In genomic region chr3:3745693-3746092, GRCh38 we compare ENCODE assay signal across 22 cellular contexts.
"Had no signal": no experiment of that assay in that cellular context is flagged by ENCODE, and none has a peak within 500 bp of the region (broad histone marks: within the 10 kb centered on the region; RNA-seq: fewer than 3 reads in every experiment).

No MANE protein-coding gene starts in this region.

- H3K27ac Mint-ChIP-seq: dendritic cell treated with granulocyte-macrophage colony-stimulating factor and Interleukin-4, amounts not matched to agents 40 ng/mL and 50 ng/mL, for 4 days; effector memory CD8-positive, alpha-beta T cell had no signal

- DNase-seq: effector memory CD8-positive, alpha-beta T cell; gastrocnemius medialis; glutamatergic neuron; islet precursor cell; mammary epithelial cell; mucosa of descending colon; naive thymus-derived CD8-positive, alpha-beta T cell; posterior cingulate gyrus; sigmoid colon; stimulated activated CD4-positive, alpha-beta T cell treated with anti-CD3 and anti-CD28 coated beads, Interleukin-2, amount 100 ng/mL, for 24 hours; stimulated activated CD4-positive, alpha-beta T cell treated with anti-CD3 and anti-CD28 coated beads, Interleukin-4, amount 100 ng/mL, for 4 hours; stimulated activated naive CD4-positive, alpha-beta T cell; stomach; substantia nigra; transverse colon had no signal

- H3K9me3 Mint-ChIP-seq: dendritic cell treated with granulocyte-macrophage colony-stimulating factor and Interleukin-4, amounts not matched to agents 40 ng/mL and 50 ng/mL, for 4 days; naive thymus-derived CD8-positive, alpha-beta T cell had no signal

- H3K27me3 Mint-ChIP-seq: dendritic cell treated with granulocyte-macrophage colony-stimulating factor and Interleukin-4, amounts not matched to agents 40 ng/mL and 50 ng/mL, for 4 days; effector memory CD8-positive, alpha-beta T cell; naive thymus-derived CD8-positive, alpha-beta T cell had no signal

- H3K4me1 ChIP-seq: esophagus muscularis mucosa, gastrocnemius medialis, right atrium auricular region, sigmoid colon, stomach, transverse colon had no signal

- H3K4me3 ChIP-seq: esophagus muscularis mucosa, gastrocnemius medialis, mucosa of descending colon, right atrium auricular region, sigmoid colon, skin epidermis, stomach, thoracic aorta, transverse colon had no signal

- ATAC-seq: effector memory CD8-positive, alpha-beta T cell; gastrocnemius medialis; left lobe of liver; mucosa of descending colon; naive thymus-derived CD8-positive, alpha-beta T cell had no signal

- H3K9me3 ChIP-seq: esophagus muscularis mucosa, gastrocnemius medialis, mucosa of descending colon, right atrium auricular region, sigmoid colon, stomach, thoracic aorta, transverse colon had no signal

- H3K4me1 Mint-ChIP-seq: naive thymus-derived CD8-positive, alpha-beta T cell had no signal

- H3K4me3 Mint-ChIP-seq: dendritic cell treated with granulocyte-macrophage colony-stimulating factor and Interleukin-4, amounts not matched to agents 40 ng/mL and 50 ng/mL, for 4 days; effector memory CD8-positive, alpha-beta T cell; naive thymus-derived CD8-positive, alpha-beta T cell had no signal

- H3K27me3 ChIP-seq: esophagus muscularis mucosa, gastrocnemius medialis, right atrium auricular region, sigmoid colon, stomach, transverse colon had no signal

- H3K36me3 ChIP-seq: esophagus muscularis mucosa, gastrocnemius medialis, right atrium auricular region, sigmoid colon, stomach, thoracic aorta, transverse colon had no signal

- H3K27ac ChIP-seq: epithelial cell of prostate, esophagus muscularis mucosa, gastrocnemius medialis, right atrium auricular region, sigmoid colon, skin epidermis, stomach, thoracic aorta, transverse colon had no signal
